In genomic region chr3:16391936-16392536, GRCh38 we compare ENCODE assay signal across 10 cellular contexts.
"Had no signal": no experiment of that assay in that cellular context is flagged by ENCODE, and none has a peak within 500 bp of the region (broad histone marks: within the 10 kb centered on the region; RNA-seq: fewer than 3 reads in every experiment).

No MANE protein-coding gene starts in this region.

- H3K36me3 ChIP-seq: transverse colon had no signal

- DNase-seq: activated CD4-positive, alpha-beta T cell treated with anti-CD3 and anti-CD28 coated beads, Interleukin-2, amount 10 ng/mL, durations not matched to agents 7 days and 5 days; activated CD4-positive, CD25-positive, alpha-beta regulatory T cell; activated effector memory CD4-positive, alpha-beta T cell treated with Interleukin-2 at 50 U/mL for 16 hours; amniotic stem cell; effector memory CD4-positive, alpha-beta T cell; stimulated activated CD4-positive, alpha-beta T cell treated with anti-CD3 and anti-CD28 coated beads, Interleukin-4, amount 100 ng/mL, for 4 hours; T-helper 2 cell; transverse colon had no signal

- H3K27me3 ChIP-seq: transverse colon had no signal

- H3K4me3 ChIP-seq: transverse colon had no signal

- H3K4me1 ChIP-seq: transverse colon had no signal

- H3K9me3 ChIP-seq: transverse colon had no signal

- ATAC-seq: activated naive CD4-positive, alpha-beta T cell treated with anti-CD3 and anti-CD28 coated beads, Interleukin-2, amount 50 U/mL, for 72 hours; left lobe of liver had no signal
